In the genomic region with DNA sequence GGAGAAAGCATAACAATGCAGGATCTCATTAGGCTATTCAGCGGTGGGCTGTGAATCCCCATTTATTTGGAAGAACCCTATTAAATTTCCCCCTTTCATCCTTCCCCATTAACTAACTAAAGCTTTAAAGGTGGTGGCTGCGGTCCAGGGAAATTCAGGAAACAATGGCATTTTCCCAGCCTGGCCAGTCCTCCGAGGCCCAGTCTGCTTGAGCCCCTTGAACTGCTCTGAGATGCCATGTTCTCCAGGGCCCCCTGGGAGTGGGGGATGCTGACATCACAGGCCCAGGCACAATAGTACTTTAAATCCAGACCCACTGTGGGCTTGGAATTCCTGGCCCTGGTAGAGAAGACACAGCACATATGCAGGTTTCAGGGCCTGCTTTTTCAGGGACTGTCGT, we compare ENCODE assay signal across 24 cellular contexts.
DNase-seq lines count a peak whose midpoint lies in the region; TF ChIP-seq lines count a peak whose summit lies in the region.
"Had no signal": no experiment of that assay in that cellular context is flagged by ENCODE, and none has a peak within 500 bp of the region (broad histone marks: within the 10 kb centered on the region; RNA-seq: fewer than 3 reads in every experiment).

No MANE protein-coding gene starts in this region.

- H3K27me3 Mint-ChIP-seq in brain: no peaks in the 10 kb centered on the region
- peaks cover 17% of the 10 kb centered on the region for H3K27me3 Mint-ChIP-seq in neural progenitor cell (ENCODE audit: insufficient read depth, low read depth)
- H3K27me3 Mint-ChIP-seq: activated CD4-positive, alpha-beta T cell treated with anti-CD3 and anti-CD28 coated beads, Interleukin-2, amount 10 ng/mL, durations not matched to agents 24 days and 14 days; activated naive CD4-positive, alpha-beta T cell treated with anti-CD3 and anti-CD28 coated beads, Interleukin-2, amount 10 ng/mL, durations not matched to agents 7 days and 5 days; T-helper 17 cell had no signal

- H3K27me3 ChIP-seq in neural progenitor cell: no peaks in the 10 kb centered on the region
- no peaks in the 10 kb centered on the region for H3K27me3 ChIP-seq in ascending aorta
- no peaks in the 10 kb centered on the region for H3K27me3 ChIP-seq in ovary
- H3K27me3 ChIP-seq: BE2C, upper lobe of right lung had no signal

- no peak for TF ChIP-seq EP300 in ovary (IDR thresholded peaks at IDR 0.05)

- intact Hi-C loops in ascending aorta (cut with DNase I) (no loop called here), ovary (cut with DNase I) (no loop called here)

- no peak overlapping the region for H2AFZ ChIP-seq in neural progenitor cell (replicated peaks)

- H3K9ac ChIP-seq in neural progenitor cell: no peak overlapping the region
- H3K9ac ChIP-seq: SK-N-SH had no signal

- no peak overlapping the region for H3K4me3 ChIP-seq in neural progenitor cell
- H3K4me3 ChIP-seq in ascending aorta: no peak overlapping the region
- H3K4me3 ChIP-seq in ovary: no peak overlapping the region
- H3K4me3 ChIP-seq: prostate gland, upper lobe of right lung had no signal

- WGBS in ovary, 3 donors: 72 to 80% (median 75%) methylated on average over 4 of the region's 4 CpGs

- H3K36me3 Mint-ChIP-seq in brain: peaks cover 5% of the 10 kb centered on the region
- peaks cover 4% of the 10 kb centered on the region for H3K36me3 Mint-ChIP-seq in neural progenitor cell
- H3K36me3 Mint-ChIP-seq: activated naive CD4-positive, alpha-beta T cell treated with anti-CD3 and anti-CD28 coated beads, Interleukin-2, amount 10 ng/mL, durations not matched to agents 7 days and 5 days had no signal

- no peak for TF ChIP-seq POLR2A in ovary (IDR thresholded peaks at IDR 0.05)

- in situ Hi-C loops in KBM-7 (cut with MboI; ENCODE audit: low pct_unique_long_range_greater_than_20kb, low sequenced_read_pairs): no loop called here

- H3K36me3 ChIP-seq in neural progenitor cell: no peaks in the 10 kb centered on the region
- H3K36me3 ChIP-seq in ascending aorta: no peaks in the 10 kb centered on the region
- no peaks in the 10 kb centered on the region for H3K36me3 ChIP-seq in ovary
- H3K36me3 ChIP-seq: BE2C, prostate gland, upper lobe of right lung had no signal

- no peaks in the 10 kb centered on the region for H4K20me1 ChIP-seq in neural progenitor cell (ENCODE audit: low read depth)

- H3K27ac ChIP-seq in C4-2B: 0 out of 2 replicates have a peak overlapping the region, but pooled peaks have one; percentile 88
- peak overlapping the region; percentile 75 for H3K27ac ChIP-seq in neural progenitor cell
- H3K27ac ChIP-seq in ascending aorta: no peak overlapping the region
- H3K27ac ChIP-seq in ovary: no peak overlapping the region

- TF ChIP-seq CTCF in C4-2B (conservative IDR thresholded peaks at IDR 0.05): no peak
- TF ChIP-seq CTCF in brain (conservative IDR thresholded peaks at IDR 0.05): no peak
- no peak for TF ChIP-seq CTCF in neural progenitor cell (IDR thresholded peaks at IDR 0.05)
- TF ChIP-seq CTCF in ascending aorta (IDR thresholded peaks at IDR 0.05): no peak
- TF ChIP-seq CTCF in ovary (IDR thresholded peaks at IDR 0.05): no peak

- H3K4me1 Mint-ChIP-seq in brain (peaks cover 80% of the 10 kb centered on the region), neural progenitor cell (peaks cover 42% of the 10 kb centered on the region)
- H3K4me1 Mint-ChIP-seq: activated CD4-positive, alpha-beta T cell treated with anti-CD3 and anti-CD28 coated beads, Interleukin-2, amount 10 ng/mL, durations not matched to agents 24 days and 14 days; activated naive CD4-positive, alpha-beta T cell treated with anti-CD3 and anti-CD28 coated beads, Interleukin-2, amount 10 ng/mL, durations not matched to agents 7 days and 5 days had no signal

- H3K4me1 ChIP-seq in neural progenitor cell (peaks cover 23% of the 10 kb centered on the region), ascending aorta (peaks cover 2 to 7% of the 10 kb centered on the region in 2 donors), ovary (ENCODE audit: insufficient read depth) (peaks cover 13% of the 10 kb centered on the region)

- H3K4me3 Mint-ChIP-seq in brain (peak overlapping the region in 1 of 5 experiments; percentile 52), neural progenitor cell (no peak overlapping the region)
- H3K4me3 Mint-ChIP-seq: activated CD4-positive, alpha-beta T cell treated with anti-CD3 and anti-CD28 coated beads, Interleukin-2, amount 10 ng/mL, durations not matched to agents 24 days and 14 days; activated naive CD4-positive, alpha-beta T cell treated with anti-CD3 and anti-CD28 coated beads, Interleukin-2, amount 10 ng/mL, durations not matched to agents 7 days and 5 days; activated T-helper 1 cell treated with anti-CD3 and anti-CD28 coated beads, Interleukin-12 subunit alpha, Interleukin-12 subunit beta, Interleukin-2, Interleukin-4 antibody, amounts not matched to agents 30 ng/mL and 10 ng/mL and 1 ng/mL, durations not matched to agents 14 hours and 24 hours and 36 hours; dendritic cell treated with granulocyte-macrophage colony-stimulating factor and Interleukin-4, amounts not matched to agents 40 ng/mL and 50 ng/mL, for 4 days; nephron progenitor cell; T-helper 17 cell had no signal

- DNase-seq in NCI-H1092 (lab: John Stamatoyannopoulos, UW): peak; percentile 60
- peak; percentile 66 for DNase-seq in neural progenitor cell (ENCODE audit: low spot score)
- no peak for DNase-seq in NCI-H510A treated with DMSO at 0.1 percent for 48 hours (lab: John Stamatoyannopoulos, UW)
- DNase-seq in ascending aorta (ENCODE audit: low spot score in 2 of 2): no peak
- DNase-seq in ovary: no peak
- DNase-seq in KBM-7: no peak
- DNase-seq: activated CD4-positive, alpha-beta T cell treated with anti-CD3 and anti-CD28 coated beads, Interleukin-2, amount 10 ng/mL, durations not matched to agents 24 days and 14 days; activated naive CD4-positive, alpha-beta T cell treated with anti-CD3 and anti-CD28 coated beads, Interleukin-2, amount 10 ng/mL, durations not matched to agents 7 days and 5 days; amniotic stem cell; BE2C; COR-L47; DMS79 treated with DMSO at 0.1 percent for 48 hours; NCI-H1417; NCI-H2081; nephron progenitor cell; RPMI8226; SK-N-SH; T-helper 17 cell; upper lobe of right lung had no signal

- peaks cover 31% of the 10 kb centered on the region for H3F3A ChIP-seq in neural progenitor cell (ENCODE audit: low read depth)

- H3K27ac Mint-ChIP-seq in brain: peak overlapping the region; percentile 82 to 93 (median 91)
- H3K27ac Mint-ChIP-seq in neural progenitor cell: peak overlapping the region; percentile 63
- H3K27ac Mint-ChIP-seq: activated CD4-positive, alpha-beta T cell treated with anti-CD3 and anti-CD28 coated beads, Interleukin-2, amount 10 ng/mL, durations not matched to agents 24 days and 14 days; activated naive CD4-positive, alpha-beta T cell treated with anti-CD3 and anti-CD28 coated beads, Interleukin-2, amount 10 ng/mL, durations not matched to agents 7 days and 5 days; activated T-helper 1 cell treated with anti-CD3 and anti-CD28 coated beads, Interleukin-12 subunit alpha, Interleukin-12 subunit beta, Interleukin-2, Interleukin-4 antibody, amounts not matched to agents 30 ng/mL and 10 ng/mL and 1 ng/mL, durations not matched to agents 14 hours and 24 hours and 36 hours; dendritic cell treated with granulocyte-macrophage colony-stimulating factor and Interleukin-4, amounts not matched to agents 40 ng/mL and 50 ng/mL, for 4 days; nephron progenitor cell; T-helper 17 cell had no signal

- peak overlapping the region; percentile 14 for H3K4me2 ChIP-seq in neural progenitor cell

- H3K9me3 ChIP-seq in neural progenitor cell (ENCODE audit: low read depth) (no peaks in the 10 kb centered on the region), ascending aorta (no peaks in the 10 kb centered on the region), ovary (no peaks in the 10 kb centered on the region)
- H3K9me3 ChIP-seq: BE2C, prostate gland, SK-N-SH, upper lobe of right lung had no signal

- no peaks in the 10 kb centered on the region for H3K79me2 ChIP-seq in neural progenitor cell (ENCODE audit: low read depth)

- peaks cover 0 to 7% (median 2%) of the 10 kb centered on the region in 5 experiments for H3K9me3 Mint-ChIP-seq in brain
- H3K9me3 Mint-ChIP-seq in neural progenitor cell: peaks cover 4% of the 10 kb centered on the region
- H3K9me3 Mint-ChIP-seq: activated CD4-positive, alpha-beta T cell treated with anti-CD3 and anti-CD28 coated beads, Interleukin-2, amount 10 ng/mL, durations not matched to agents 24 days and 14 days; activated naive CD4-positive, alpha-beta T cell treated with anti-CD3 and anti-CD28 coated beads, Interleukin-2, amount 10 ng/mL, durations not matched to agents 7 days and 5 days; activated T-helper 1 cell treated with anti-CD3 and anti-CD28 coated beads, Interleukin-12 subunit alpha, Interleukin-12 subunit beta, Interleukin-2, Interleukin-4 antibody, amounts not matched to agents 30 ng/mL and 10 ng/mL and 1 ng/mL, durations not matched to agents 14 hours and 24 hours and 36 hours; dendritic cell treated with granulocyte-macrophage colony-stimulating factor and Interleukin-4, amounts not matched to agents 40 ng/mL and 50 ng/mL, for 4 days had no signal

Comparison
In these comparisons a context has a peak if more than half of its experiments do, and no peak if none do; other contexts are left out.
1. H3K27ac ChIP-seq: peak in C4-2B (single experiment) and neural progenitor cell (single experiment); none in ascending aorta (0 of 2) and ovary (0 of 2).
2. DNase-seq: peak in NCI-H1092 (single experiment) and neural progenitor cell (single experiment); none in NCI-H510A treated with DMSO at 0.1 percent for 48 hours (single experiment), ascending aorta (0 of 2), ovary (0 of 5) and KBM-7 (single experiment).